20 cellular contexts compared by ENCODE assay signal in the genomic region with DNA sequence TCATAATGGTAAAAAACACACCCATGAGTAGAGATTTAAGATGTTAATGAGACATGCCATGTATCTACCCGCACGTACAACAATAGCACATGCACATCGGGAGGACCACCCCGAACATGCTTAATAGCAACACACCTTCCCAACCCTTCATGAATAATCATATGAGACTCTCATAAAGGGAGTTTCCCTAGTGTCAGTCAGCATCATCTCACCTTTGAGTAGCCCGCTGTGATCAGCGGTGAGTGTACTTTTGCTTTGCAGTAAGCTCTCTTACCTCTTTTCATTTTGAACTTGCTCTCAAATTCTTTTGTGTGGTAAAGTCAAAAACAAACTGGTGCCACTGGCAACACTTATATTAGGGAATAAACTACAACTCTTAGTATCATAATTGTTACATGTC. TPM values are rescaled to one million over a fixed set of nuclear protein-coding genes. Genes with fewer than 3 reads are reported as not detected.
DNase-seq lines count a peak whose midpoint lies in the region; ATAC-seq, FAIRE-seq and TF ChIP-seq lines count a peak whose summit lies in the region.
"Had no signal": no experiment of that assay in that cellular context is flagged by ENCODE, and none has a peak within 500 bp of the region (broad histone marks: within the 10 kb centered on the region; RNA-seq: fewer than 3 reads in every experiment).

No MANE protein-coding gene starts in this region.

- H3K4me3 Mint-ChIP-seq in activated CD8-positive, alpha-beta memory T cell treated with anti-CD3 and anti-CD28 coated beads, Interleukin-2, amount 10 ng/mL, durations not matched to agents 7 days and 5 days: no peak overlapping the region
- H3K4me3 Mint-ChIP-seq in activated naive CD8-positive, alpha-beta T cell treated with anti-CD3 and anti-CD28 coated beads for 36 hours: peak overlapping the region; percentile 52
- no peak overlapping the region for H3K4me3 Mint-ChIP-seq in neural progenitor cell

- H3K4me1 ChIP-seq in spleen (peaks cover 0 to 3% (median 0%) of the 10 kb centered on the region in 6 donors), neural progenitor cell (no peaks in the 10 kb centered on the region)
- H3K4me1 ChIP-seq: lower lobe of right lung, thyroid gland had no signal

- H4K20me1 ChIP-seq in neural progenitor cell (ENCODE audit: low read depth): no peaks in the 10 kb centered on the region

- H3K27ac ChIP-seq in spleen (no peak overlapping the region), neural progenitor cell (no peak overlapping the region)
- H3K27ac ChIP-seq: KMS-11, lower lobe of right lung, RWPE1, thyroid gland, VCaP had no signal

- POLR2A ChIA-PET in GM10248 (lab: Yijun Ruan, JAX): no interaction called here

- no peak overlapping the region for H3K9ac ChIP-seq in neural progenitor cell
- H3K9ac ChIP-seq: KMS-11 had no signal

- H2AFZ ChIP-seq in neural progenitor cell (replicated peaks): no peak overlapping the region

- FAIRE-seq in GM19239 (lab: Jason Lieb, UNC): peak; percentile 51
- FAIRE-seq: colon had no signal

- peak overlapping the region; percentile 52 for H3K27ac Mint-ChIP-seq in activated CD8-positive, alpha-beta memory T cell treated with anti-CD3 and anti-CD28 coated beads, Interleukin-2, amount 10 ng/mL, durations not matched to agents 7 days and 5 days
- peak overlapping the region; percentile 87 for H3K27ac Mint-ChIP-seq in activated naive CD8-positive, alpha-beta T cell treated with anti-CD3 and anti-CD28 coated beads for 36 hours
- H3K27ac Mint-ChIP-seq in neural progenitor cell: no peak overlapping the region

- H3K36me3 ChIP-seq in spleen (peaks cover 0 to 3% (median 0%) of the 10 kb centered on the region in 6 donors), neural progenitor cell (no peaks in the 10 kb centered on the region)
- H3K36me3 ChIP-seq: lower lobe of right lung, thyroid gland had no signal

- ATAC-seq in activated CD8-positive, alpha-beta memory T cell treated with anti-CD3 and anti-CD28 coated beads, Interleukin-2, amount 10 ng/mL, durations not matched to agents 7 days and 5 days: peak; percentile 70
- ATAC-seq: lower lobe of right lung, sciatic nerve had no signal

- no peak for DNase-seq in activated CD8-positive, alpha-beta memory T cell treated with anti-CD3 and anti-CD28 coated beads, Interleukin-2, amount 10 ng/mL, durations not matched to agents 7 days and 5 days
- no peak for DNase-seq in activated CD8-positive, alpha-beta memory T cell treated with anti-CD3 and anti-CD28 coated beads, Interleukin-2, amount 50 U/mL, for 48 hours
- DNase-seq in GM19239 (ENCODE audit: insufficient read length, low spot score) (no peak), spleen (no peak), neural progenitor cell (ENCODE audit: low spot score) (no peak), GM10248 (ENCODE audit: extremely low spot score) (no peak)
- DNase-seq in activated naive CD8-positive, alpha-beta T cell treated with anti-CD3 and anti-CD28 coated beads for 36 hours: peak; percentile 38
- DNase-seq in stimulated activated CD4-positive, alpha-beta T cell treated with anti-CD3 and anti-CD28 coated beads, Interleukin-4, amount 100 ng/mL, for 1 hour: peak; percentile 44
- DNase-seq: C1 segment of cervical spinal cord, DMS153, lower lobe of right lung, NCI-H2029, NCI-H446 treated with DMSO at 0.1 percent for 48 hours, thyroid gland had no signal

- no peaks in the 10 kb centered on the region for H3K79me2 ChIP-seq in neural progenitor cell (ENCODE audit: low read depth)

- TF ChIP-seq CTCF in spleen (IDR thresholded peaks at IDR 0.05 in 8 of 11, conservative IDR thresholded peaks at IDR 0.05 in 3 of 11): no peak
- no peak for TF ChIP-seq CTCF in neural progenitor cell (IDR thresholded peaks at IDR 0.05)
- TF ChIP-seq CTCF in GM10248 (IDR thresholded peaks at IDR 0.05; ENCODE audit: control extremely low read depth, extremely low read depth, low read depth, missing control alignments): no peak

- no peaks in the 10 kb centered on the region for H3K9me3 Mint-ChIP-seq in activated CD8-positive, alpha-beta memory T cell treated with anti-CD3 and anti-CD28 coated beads, Interleukin-2, amount 10 ng/mL, durations not matched to agents 7 days and 5 days (ENCODE audit: low read depth)
- peaks cover 4% of the 10 kb centered on the region for H3K9me3 Mint-ChIP-seq in activated naive CD8-positive, alpha-beta T cell treated with anti-CD3 and anti-CD28 coated beads for 36 hours
- no peaks in the 10 kb centered on the region for H3K9me3 Mint-ChIP-seq in neural progenitor cell

- H3K27me3 Mint-ChIP-seq in activated CD8-positive, alpha-beta memory T cell treated with anti-CD3 and anti-CD28 coated beads, Interleukin-2, amount 10 ng/mL, durations not matched to agents 7 days and 5 days: no peaks in the 10 kb centered on the region
- no peaks in the 10 kb centered on the region for H3K27me3 Mint-ChIP-seq in activated naive CD8-positive, alpha-beta T cell treated with anti-CD3 and anti-CD28 coated beads for 36 hours
- no peaks in the 10 kb centered on the region for H3K27me3 Mint-ChIP-seq in neural progenitor cell (ENCODE audit: insufficient read depth, low read depth)

- no peaks in the 10 kb centered on the region for H3F3A ChIP-seq in neural progenitor cell (ENCODE audit: low read depth)

- H3K36me3 Mint-ChIP-seq in activated CD8-positive, alpha-beta memory T cell treated with anti-CD3 and anti-CD28 coated beads, Interleukin-2, amount 10 ng/mL, durations not matched to agents 7 days and 5 days: peaks cover 75% of the 10 kb centered on the region
- peaks cover 63% of the 10 kb centered on the region for H3K36me3 Mint-ChIP-seq in activated naive CD8-positive, alpha-beta T cell treated with anti-CD3 and anti-CD28 coated beads for 36 hours
- H3K36me3 Mint-ChIP-seq in neural progenitor cell: no peaks in the 10 kb centered on the region

- no peak for TF ChIP-seq POLR2A in spleen (IDR thresholded peaks at IDR 0.05)

- H3K4me2 ChIP-seq in neural progenitor cell: no peak overlapping the region
- H3K4me2 ChIP-seq: KMS-11 had no signal

- H3K9me3 ChIP-seq in spleen (no peaks in the 10 kb centered on the region), neural progenitor cell (ENCODE audit: low read depth) (no peaks in the 10 kb centered on the region)
- H3K9me3 ChIP-seq: lower lobe of right lung, thyroid gland had no signal

- WGBS in spleen, 5 donors: 84 to 92% (median 91%) methylated on average over 6 of the region's 6 CpGs

- no peak overlapping the region for H3K4me3 ChIP-seq in spleen
- H3K4me3 ChIP-seq in neural progenitor cell: no peak overlapping the region
- H3K4me3 ChIP-seq: lower lobe of right lung, thyroid gland had no signal

- intact Hi-C loops in spleen (cut with DNase I; ENCODE audit: low total_unique reads): no loop called here

- H3K4me1 Mint-ChIP-seq in activated CD8-positive, alpha-beta memory T cell treated with anti-CD3 and anti-CD28 coated beads, Interleukin-2, amount 10 ng/mL, durations not matched to agents 7 days and 5 days: peaks cover 62% of the 10 kb centered on the region
- H3K4me1 Mint-ChIP-seq in activated naive CD8-positive, alpha-beta T cell treated with anti-CD3 and anti-CD28 coated beads for 36 hours: peaks cover 66% of the 10 kb centered on the region
- no peaks in the 10 kb centered on the region for H3K4me1 Mint-ChIP-seq in neural progenitor cell

- CTCF ChIA-PET in activated CD8-positive, alpha-beta memory T cell treated with anti-CD3 and anti-CD28 coated beads, Interleukin-2, amount 10 ng/mL, durations not matched to agents 7 days and 5 days (lab: Charles Lee): interaction anchor here (1.2 to 3.2 kb wide), 3 partner anchors 14 to 119 kb away, joined by 3 to 9 read pairs (median 4); no protein-coding TSS in a partner anchor
- CTCF ChIA-PET in GM10248 (lab: Yijun Ruan, JAX): no interaction called here

- H3K27me3 ChIP-seq in spleen (replicated peaks in 1 of 7): no peaks in the 10 kb centered on the region
- H3K27me3 ChIP-seq in neural progenitor cell: no peaks in the 10 kb centered on the region
- H3K27me3 ChIP-seq: thyroid gland had no signal

RNA-seq across cellular contexts. Expression of a gene that starts 23.1 kb away (rescaled TPM):
- 10 to 100 TPM; 27.2 to 90.6 TPM for total RNA-seq in activated CD8-positive, alpha-beta memory T cell treated with anti-CD3 and anti-CD28 coated beads, Interleukin-2, amount 10 ng/mL, durations not matched to agents 7 days and 5 days
- total RNA-seq in activated naive CD8-positive, alpha-beta T cell treated with anti-CD3 and anti-CD28 coated beads for 36 hours: 100 to 1,000 TPM; 122 to 123 TPM
- total RNA-seq in spleen (under 1 TPM in 1 of 7 donors, not detected in 6; 0.28 TPM), neural progenitor cell (ENCODE audit: low replicate concordance) (0.06 TPM in 1 of 2 replicates, not detected in the other)
- polyA plus RNA-seq in spleen: under 1 TPM; 0.20 to 0.80 (median 0.29) TPM
- total RNA-seq: osteocyte, sciatic nerve had no signal

RNA-seq across cellular contexts. Expression of a gene that starts 30.1 kb away (rescaled TPM):
- total RNA-seq in activated CD8-positive, alpha-beta memory T cell treated with anti-CD3 and anti-CD28 coated beads, Interleukin-2, amount 10 ng/mL, durations not matched to agents 7 days and 5 days: 100 to 1,000 TPM; 290 to 311 TPM
- 10 to 100 TPM; 70.3 to 74.8 TPM for total RNA-seq in activated naive CD8-positive, alpha-beta T cell treated with anti-CD3 and anti-CD28 coated beads for 36 hours
- total RNA-seq in spleen: 10 to 100 TPM; 22.4 to 43.9 (median 31.4) TPM
- 1 to 10 TPM; 2.9 to 6.4 (median 3.3) TPM for polyA plus RNA-seq in spleen
- not detected in 2 replicates for total RNA-seq in neural progenitor cell (ENCODE audit: low replicate concordance)
- total RNA-seq: osteocyte had no signal

Comparison
In these comparisons a context has a peak if more than half of its experiments do, and no peak if none do; other contexts are left out.
1. DNase-seq: peak in activated naive CD8-positive, alpha-beta T cell treated with anti-CD3 and anti-CD28 coated beads for 36 hours (single experiment) and stimulated activated CD4-positive, alpha-beta T cell treated with anti-CD3 and anti-CD28 coated beads, Interleukin-4, amount 100 ng/mL, for 1 hour (single experiment); none in activated CD8-positive, alpha-beta memory T cell treated with anti-CD3 and anti-CD28 coated beads, Interleukin-2, amount 10 ng/mL, durations not matched to agents 7 days and 5 days (single experiment), activated CD8-positive, alpha-beta memory T cell treated with anti-CD3 and anti-CD28 coated beads, Interleukin-2, amount 50 U/mL, for 48 hours (single experiment), GM19239 (single experiment), spleen (single experiment), neural progenitor cell (single experiment) and GM10248 (single experiment).
2. RNA of a gene that starts 23.1 kb away (total RNA-seq): 122 to 123 TPM in activated naive CD8-positive, alpha-beta T cell treated with anti-CD3 and anti-CD28 coated beads for 36 hours and 27.2 to 90.6 TPM in activated CD8-positive, alpha-beta memory T cell treated with anti-CD3 and anti-CD28 coated beads, Interleukin-2, amount 10 ng/mL, durations not matched to agents 7 days and 5 days; 0.28 TPM in spleen and 0.06 TPM in neural progenitor cell; every median in the first group is over 10 times any median in the second.
3. RNA of a gene that starts 30.1 kb away (total RNA-seq): 290 to 311 TPM in activated CD8-positive, alpha-beta memory T cell treated with anti-CD3 and anti-CD28 coated beads, Interleukin-2, amount 10 ng/mL, durations not matched to agents 7 days and 5 days, 70.3 to 74.8 TPM in activated naive CD8-positive, alpha-beta T cell treated with anti-CD3 and anti-CD28 coated beads for 36 hours and 22.4 to 43.9 TPM in spleen; not detected in neural progenitor cell; every median in the first group is over 10 times any median in the second.